In the genomic region with DNA sequence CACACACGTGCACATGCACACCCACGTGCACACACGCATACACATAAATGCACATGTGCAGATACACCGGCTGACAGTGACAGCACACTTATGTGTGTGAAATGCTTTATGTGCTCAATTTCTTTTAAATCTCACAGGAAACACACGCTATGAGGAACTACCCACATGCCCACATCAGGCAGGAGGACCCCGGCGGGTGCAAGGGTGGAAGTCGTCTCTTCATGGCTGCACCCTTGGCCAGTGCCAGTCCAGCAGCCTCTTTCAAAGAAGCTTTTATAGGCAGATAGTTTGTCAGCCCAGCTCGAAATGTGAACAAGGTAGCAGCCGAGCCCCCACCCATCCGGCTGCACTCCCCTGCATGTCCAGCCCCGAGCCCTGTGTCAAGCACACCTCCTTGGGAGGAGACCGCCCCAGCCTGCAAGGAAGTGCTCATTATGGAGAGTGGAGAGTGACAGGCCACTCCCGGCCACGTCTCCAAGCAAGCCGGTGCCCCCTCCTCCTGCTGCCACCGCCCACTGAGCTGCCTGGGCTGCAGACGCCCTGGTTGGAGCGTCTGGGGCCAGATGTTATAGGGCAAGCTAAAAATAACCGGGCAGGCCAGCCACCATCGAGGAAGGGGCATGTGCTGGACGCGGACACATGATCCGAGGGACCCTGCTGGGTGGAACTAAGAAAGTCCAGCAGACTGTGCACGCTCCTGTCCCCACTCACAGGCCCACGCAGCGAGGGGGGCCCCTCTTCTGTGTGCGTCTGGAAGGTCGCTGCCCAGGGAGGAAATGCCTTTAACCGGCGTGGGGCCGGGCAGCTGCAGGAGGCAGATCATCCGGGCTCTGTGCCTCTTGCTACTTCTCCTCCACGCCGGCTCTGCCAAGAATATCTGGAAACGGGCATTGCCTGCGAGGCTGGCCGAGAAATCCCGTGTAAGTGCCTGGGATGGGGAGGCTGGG, we compare ENCODE assay signal across 9 cellular contexts. TPM values are rescaled to one million over a fixed set of nuclear protein-coding genes. Genes with fewer than 3 reads are reported as not detected.
DNase-seq lines count a peak whose midpoint lies in the region; ATAC-seq, FAIRE-seq and TF ChIP-seq lines count a peak whose summit lies in the region.
"Had no signal": no experiment of that assay in that cellular context is flagged by ENCODE, and none has a peak within 500 bp of the region (broad histone marks: within the 10 kb centered on the region; RNA-seq: fewer than 3 reads in every experiment).

A gene with protein sequence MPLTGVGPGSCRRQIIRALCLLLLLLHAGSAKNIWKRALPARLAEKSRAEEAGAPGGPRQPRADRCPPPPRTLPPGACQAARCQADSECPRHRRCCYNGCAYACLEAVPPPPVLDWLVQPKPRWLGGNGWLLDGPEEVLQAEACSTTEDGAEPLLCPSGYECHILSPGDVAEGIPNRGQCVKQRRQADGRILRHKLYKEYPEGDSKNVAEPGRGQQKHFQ (plus strand): TSS at position 683 of the 947 bp plus-strand sequence. CDS start 94 bp downstream, at position 777.

- WGBS in lung, 2 donors = 7 to 11% methylated on average over 34 to 39 of the region's 39 CpGs
- 19 to 23% (median 23%) methylated on average over 39 of the region's 39 CpGs for WGBS in small intestine, 3 donors

- peak within 1 kb of the TSS; percentile 63 to 91 for H3K27ac ChIP-seq in coronary artery
- H3K27ac ChIP-seq in lung (ENCODE audit: low read depth in 1 of 2, low read length in 1 of 2) = peak within 1 kb of the TSS in 1 of 2 donors; percentile 82
- peak within 1 kb of the TSS in 1 of 2 donors; percentile 37 for H3K27ac ChIP-seq in thoracic aorta
- H3K27ac ChIP-seq in small intestine (ENCODE audit: low read depth in 1 of 2, low read length in 1 of 2) = peak within 1 kb of the TSS in 1 of 2 donors; percentile 57

- no peaks in the 10 kb centered on the region for H3K27me3 ChIP-seq in lung (ENCODE audit: control insufficient read depth, insufficient read depth)
- H3K27me3 ChIP-seq in thoracic aorta (replicated peaks; ENCODE audit: insufficient read depth) = no peaks in the 10 kb centered on the region
- peaks cover 0 to 5% of the 10 kb centered on the region in 2 donors for H3K27me3 ChIP-seq in small intestine (ENCODE audit: control insufficient read depth in 2 of 2, insufficient read depth in 2 of 2, low read length in 2 of 2)

- DNase-seq in NCI-H146 treated with DMSO at 0.1 percent for 48 hours (lab: John Stamatoyannopoulos, UW; ENCODE audit: unreplicated experiment) (peak; percentile 3), coronary artery (ENCODE audit: low spot score) (peak; percentile 90), lung (ENCODE audit: low spot score) (no peak), thoracic aorta (ENCODE audit: low spot score) (no peak), NCI-H526 treated with DMSO at 0.1 percent for 48 hours (lab: John Stamatoyannopoulos, UW) (no peak), small intestine (no peak)
- DNase-seq: activated T-cell treated with anti-CD3 and anti-CD28 coated beads, Interleukin-2, amount 50 U/mL, for 1 hour had no signal

- TF ChIP-seq CTCF in coronary artery (IDR thresholded peaks at IDR 0.05) = no peak
- no peak for TF ChIP-seq CTCF in lung (IDR thresholded peaks at IDR 0.05; ENCODE audit: control extremely low read depth, extremely low read depth)
- TF ChIP-seq CTCF in thoracic aorta (IDR thresholded peaks at IDR 0.05) = no peak

- H3K36me3 ChIP-seq in lung (ENCODE audit: control insufficient read depth in 2 of 2, insufficient read depth in 2 of 2, low read length in 2 of 2) = no peaks in the 10 kb centered on the region
- no peaks in the 10 kb centered on the region for H3K36me3 ChIP-seq in thoracic aorta
- no peaks in the 10 kb centered on the region for H3K36me3 ChIP-seq in small intestine (ENCODE audit: control insufficient read depth in 2 of 2, insufficient read depth in 2 of 2, low read length in 2 of 2)

- H3K4me3 ChIP-seq in coronary artery (peak within 1 kb of the TSS; percentile 68), lung (peak within 1 kb of the TSS; percentile 10), thoracic aorta (peak within 1 kb of the TSS; percentile 61), small intestine (ENCODE audit: low read depth in 1 of 2, low read length in 2 of 2) (no peak within 1 kb of the TSS)

- H3K4me1 ChIP-seq in lung (ENCODE audit: control insufficient read depth in 2 of 2, insufficient read depth in 2 of 2, low read length in 2 of 2) (peaks cover 0 to 12% of the 10 kb centered on the region in 2 donors), thoracic aorta (ENCODE audit: control insufficient read depth in 1 of 2, low read depth in 2 of 2) (peaks cover 2 to 19% of the 10 kb centered on the region in 2 donors), small intestine (ENCODE audit: control insufficient read depth in 2 of 2, insufficient read depth in 1 of 2, low read depth in 1 of 2, low read length in 1 of 2) (no peaks in the 10 kb centered on the region)

- no peak for FAIRE-seq in small intestine (lab: Jason Lieb, UNC)

- H3K9me3 ChIP-seq in lung (ENCODE audit: control insufficient read depth in 2 of 2, insufficient read depth in 1 of 2, low read length in 1 of 2) (no peaks in the 10 kb centered on the region), thoracic aorta (no peaks in the 10 kb centered on the region), small intestine (ENCODE audit: control insufficient read depth, low read depth) (no peaks in the 10 kb centered on the region)

- ATAC-seq in lung (ENCODE audit: insufficient read depth, low FRiP score) = peak; percentile 47
- peak; percentile 28 for ATAC-seq in thoracic aorta (ENCODE audit: insufficient number of reproducible peaks, low FRiP score, low read depth)
- no peak for ATAC-seq in HG02610 (IDR thresholded peaks at IDR 0.05; ENCODE audit: unreplicated experiment)

RNA-seq across cellular contexts. Expression of the gene that starts here (rescaled TPM):
- total RNA-seq in lung (10 to 100 TPM in 1 of 2 donors, 1 to 10 TPM in 1; 6.5 to 14.8 TPM), thoracic aorta (100 to 1,000 TPM in 1 of 2 donors, 1 to 10 TPM in 1; 4.6 to 203 TPM)
- polyA plus RNA-seq in lung (10 to 100 TPM in 1 of 2 donors, 1 to 10 TPM in 1; 9.9 to 12.9 TPM), small intestine (1 to 10 TPM; 1.6 to 4.4 (median 3.2) TPM)
- total RNA-seq: lung microvascular endothelial cell had no signal

Comparison
In these comparisons a context has a peak if more than half of its experiments do, and no peak if none do; other contexts are left out.
1. DNase-seq: peak in NCI-H146 treated with DMSO at 0.1 percent for 48 hours (single experiment) and coronary artery (single experiment); none in lung (single experiment), thoracic aorta (single experiment), NCI-H526 treated with DMSO at 0.1 percent for 48 hours (single experiment) and small intestine (single experiment).
2. H3K4me3 ChIP-seq: peak in coronary artery (single experiment), lung (single experiment) and thoracic aorta (single experiment); none in small intestine (0 of 2).